In the genomic region with DNA sequence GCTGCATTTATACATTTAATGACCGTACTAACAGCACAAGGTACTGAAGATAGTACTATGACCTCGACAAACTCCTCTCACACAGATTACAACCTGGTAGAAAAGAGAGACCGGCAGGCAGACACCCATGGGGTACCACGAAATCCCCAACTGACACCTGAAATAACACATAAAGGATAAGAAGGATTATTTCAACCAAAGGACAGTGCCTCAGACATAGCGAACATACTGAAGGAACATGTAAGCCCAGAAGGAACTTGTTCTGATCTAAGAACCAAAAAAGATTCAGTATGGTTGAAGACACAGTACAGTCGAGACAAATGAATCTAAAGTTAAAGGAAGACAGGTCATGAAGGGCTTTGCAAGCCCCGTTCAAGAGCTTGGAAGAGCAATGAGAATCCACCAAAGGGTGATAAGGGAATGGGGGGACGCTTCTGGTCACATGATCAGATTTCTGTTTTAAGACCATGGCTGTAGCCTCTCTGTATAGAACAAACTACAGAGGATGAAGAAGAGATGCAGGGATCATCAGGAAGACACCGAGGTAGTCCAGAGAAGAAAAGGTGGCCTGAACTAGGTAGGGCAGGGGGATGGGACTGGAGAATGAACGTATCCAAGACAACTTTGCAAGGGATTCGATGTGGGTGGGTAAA, we compare ENCODE assay signal across 8 cellular contexts. TPM values are rescaled to one million over a fixed set of nuclear protein-coding genes. Genes with fewer than 3 reads are reported as not detected.
DNase-seq lines count a peak whose midpoint lies in the region; ATAC-seq lines count a peak whose summit lies in the region.

No MANE protein-coding gene starts in this region.

- H3K27ac Mint-ChIP-seq in activated T-helper 17 cell treated with anti-CD3 and anti-CD28 coated beads, Interleukin-2, amount 50 U/mL, for 72 hours = peak overlapping the region; percentile 93

- H3K4me1 ChIP-seq in iPS-18a (ENCODE audit: control insufficient read depth, low read depth, low read length) (peaks cover 6% of the 10 kb centered on the region), subcutaneous abdominal adipose tissue (ENCODE audit: control insufficient read depth in 5 of 5, insufficient read depth in 5 of 5, low read length in 5 of 5) (peaks cover 4 to 33% (median 27%) of the 10 kb centered on the region in 5 donors)

- H3K4me3 Mint-ChIP-seq in activated T-helper 17 cell treated with anti-CD3 and anti-CD28 coated beads, Interleukin-2, amount 50 U/mL, for 72 hours = peak overlapping the region; percentile 93

- H3K4me1 Mint-ChIP-seq in activated T-helper 17 cell treated with anti-CD3 and anti-CD28 coated beads, Interleukin-2, amount 50 U/mL, for 72 hours = peaks cover 34% of the 10 kb centered on the region

- no peak for ATAC-seq in activated T-helper 17 cell treated with anti-CD3 and anti-CD28 coated beads, Interleukin-2, amount 50 U/mL, for 72 hours (replicated peaks)
- ATAC-seq in HG03025 (IDR thresholded peaks at IDR 0.05; ENCODE audit: low FRiP score, unreplicated experiment) = no peak

- DNase-seq in NCI-H82 (lab: John Stamatoyannopoulos, UW) (peak; percentile 47), NCI-H82 treated with DMSO at 0.1 percent for 48 hours (lab: John Stamatoyannopoulos, UW; ENCODE audit: unreplicated experiment) (no peak), HuH-7 (ENCODE audit: low spot score) (no peak), hypothalamus (lab: John Stamatoyannopoulos, UW) (no peak)

- H3K4me3 ChIP-seq in iPS-18a (ENCODE audit: low read length) (peak overlapping the region; percentile 90), subcutaneous abdominal adipose tissue (ENCODE audit: low read depth in 1 of 5, low read length in 5 of 5) (peak overlapping the region; percentile 80 to 99 (median 93))

- peaks cover 2% of the 10 kb centered on the region for H3K36me3 ChIP-seq in iPS-18a (ENCODE audit: control insufficient read depth, low read depth, low read length)
- H3K36me3 ChIP-seq in subcutaneous abdominal adipose tissue (ENCODE audit: control insufficient read depth in 5 of 5, insufficient read depth in 5 of 5, low read length in 5 of 5) = peaks cover 0 to 16% (median 12%) of the 10 kb centered on the region in 5 donors

- H3K36me3 Mint-ChIP-seq in activated T-helper 17 cell treated with anti-CD3 and anti-CD28 coated beads, Interleukin-2, amount 50 U/mL, for 72 hours (ENCODE audit: low read depth) = peaks cover 32% of the 10 kb centered on the region

- H3K9me3 ChIP-seq in iPS-18a (ENCODE audit: control insufficient read depth, low read depth, low read length) (no peaks in the 10 kb centered on the region), subcutaneous abdominal adipose tissue (ENCODE audit: control insufficient read depth in 5 of 5, low read length in 5 of 5) (no peaks in the 10 kb centered on the region)

- H3K27me3 Mint-ChIP-seq in activated T-helper 17 cell treated with anti-CD3 and anti-CD28 coated beads, Interleukin-2, amount 50 U/mL, for 72 hours = no peaks in the 10 kb centered on the region

- H3K27ac ChIP-seq in iPS-18a (ENCODE audit: low read length) (no peak overlapping the region), subcutaneous abdominal adipose tissue (ENCODE audit: low read depth, low read length) (peak overlapping the region; percentile 74)

- H3K9ac ChIP-seq in iPS-18a (ENCODE audit: low read length) (peak overlapping the region; percentile 83), subcutaneous abdominal adipose tissue (ENCODE audit: low read length in 5 of 5) (peak overlapping the region; percentile 43 to 98 (median 97))

- H3K27me3 ChIP-seq in iPS-18a (ENCODE audit: control insufficient read depth, insufficient read depth, low read length) (no peaks in the 10 kb centered on the region), subcutaneous abdominal adipose tissue (ENCODE audit: control insufficient read depth in 5 of 5, insufficient read depth in 4 of 5, low read length in 5 of 5) (no peaks in the 10 kb centered on the region)

- no peaks in the 10 kb centered on the region for H3K9me3 Mint-ChIP-seq in activated T-helper 17 cell treated with anti-CD3 and anti-CD28 coated beads, Interleukin-2, amount 50 U/mL, for 72 hours

RNA-seq across cellular contexts. Expression of a gene that starts 0.9 kb away (rescaled TPM):
- total RNA-seq in activated T-helper 17 cell treated with anti-CD3 and anti-CD28 coated beads, Interleukin-2, amount 50 U/mL, for 72 hours = 10 to 100 TPM; 37.1 to 63.1 TPM

RNA-seq across cellular contexts. Expression of a gene that starts 26.3 kb away (rescaled TPM):
- total RNA-seq in activated T-helper 17 cell treated with anti-CD3 and anti-CD28 coated beads, Interleukin-2, amount 50 U/mL, for 72 hours = 10 to 100 TPM; 45.2 to 62.1 TPM
